In the genomic region with DNA sequence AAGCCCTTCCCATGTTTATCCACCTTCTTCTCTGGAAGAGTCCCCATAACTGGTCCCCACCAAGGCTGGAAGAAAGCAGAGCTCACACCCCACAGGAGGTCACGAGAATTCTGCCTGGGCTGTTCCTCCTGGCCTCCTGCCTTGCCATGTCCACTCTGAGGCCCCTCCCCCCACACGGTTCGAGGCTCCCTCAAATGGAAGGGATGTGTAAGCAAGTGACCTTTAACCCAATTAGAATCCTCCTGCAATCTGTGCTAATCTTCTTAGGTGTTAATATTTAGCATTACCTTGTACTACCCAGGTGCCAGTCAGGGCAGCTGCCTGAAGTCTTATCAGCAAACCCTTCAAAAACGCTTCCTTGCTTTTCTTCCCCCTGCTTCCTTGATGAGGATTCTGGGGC, we compare ENCODE assay signal across 16 cellular contexts. TPM values are rescaled to one million over a fixed set of nuclear protein-coding genes. Genes with fewer than 3 reads are reported as not detected.
A peak's percentile ranks its signal among the peaks of the same experiment; 100 is the strongest.
DNase-seq lines count a peak whose midpoint lies in the region; ATAC-seq, FAIRE-seq and TF ChIP-seq lines count a peak whose summit lies in the region.
"Had no signal": no experiment of that assay in that cellular context is flagged by ENCODE, and none has a peak within 500 bp of the region (broad histone marks: within the 10 kb centered on the region; RNA-seq: fewer than 3 reads in every experiment).

No MANE protein-coding gene starts in this region.

- no peak for FAIRE-seq in K562 (lab: Jason Lieb, UNC)
- FAIRE-seq: GM12878, GM18507, H1 had no signal

- no TSS peak for BruUV-seq in K562 (replicated peaks; lab: Mats Ljungman, UMichigan)

- H3K27me3 ChIP-seq in K562 (ENCODE audit: control insufficient read depth in 2 of 2, insufficient read depth in 2 of 2, low read length in 2 of 2) = peaks cover 26 to 41% of the 10 kb centered on the region in 2 experiments
- no peaks in the 10 kb centered on the region for H3K27me3 ChIP-seq in esophagus muscularis mucosa
- H3K27me3 ChIP-seq: BLaER1 treated with 17β-estradiol and CSF1 and Interleukin-3, amounts not matched to agents 10 nM and 100 nM had no signal

- H3K4me3 ChIP-seq in K562 (no peak overlapping the region), esophagus muscularis mucosa (no peak overlapping the region)
- H3K4me3 ChIP-seq: BLaER1 treated with 17β-estradiol and CSF1 and Interleukin-3, amounts not matched to agents 10 nM and 100 nM; GM12878 had no signal

- intact Hi-C loops in K562 (cut with micrococcal nuclease) = no loop called here
- intact Hi-C loops in esophagus muscularis mucosa (cut with DNase I) = no loop called here

- no peaks in the 10 kb centered on the region for H3K9me1 ChIP-seq in K562 (ENCODE audit: control insufficient read depth, insufficient read depth, low read length)

- no peak overlapping the region for H2AFZ ChIP-seq in K562 (ENCODE audit: low read depth, low read length)

- H3K79me2 ChIP-seq in K562 (ENCODE audit: control insufficient read depth, insufficient read depth, low read length) = no peaks in the 10 kb centered on the region

- H3K27ac ChIP-seq in K562 (ENCODE audit: extremely low read depth, low read depth, low read length) (no peak overlapping the region), esophagus muscularis mucosa (replicated peaks in 1 of 4) (no peak overlapping the region)
- H3K27ac ChIP-seq: BLaER1 treated with 17β-estradiol and CSF1 and Interleukin-3, amounts not matched to agents 10 nM and 100 nM had no signal

- TF ChIP-seq EP300 in K562 (IDR thresholded peaks at IDR 0.05; ENCODE audit: low read length) (no peak), esophagus muscularis mucosa (IDR thresholded peaks at IDR 0.05) (no peak)

- no peak overlapping the region for H3K4me2 ChIP-seq in K562 (ENCODE audit: insufficient read depth, low read length)
- H3K4me2 ChIP-seq: BLaER1 treated with 17β-estradiol and CSF1 and Interleukin-3, amounts not matched to agents 10 nM and 100 nM had no signal

- POLR2A ChIA-PET in K562 (lab: Yijun Ruan, JAX) = interaction anchor here (0.8 kb wide), 1 partner anchor 24 kb away, joined by 4 read pairs; no protein-coding TSS in a partner anchor

- H3K4me1 Mint-ChIP-seq in osteocyte (ENCODE audit: unreplicated experiment) = no peaks in the 10 kb centered on the region
- H3K4me1 Mint-ChIP-seq: CD4-positive, CD25-positive, alpha-beta regulatory T cell had no signal

- TF ChIP-seq RAD21 in K562 (CRISPR knock-in tag; conservative IDR thresholded peaks at IDR 0.05 in 1 of 2, IDR thresholded peaks at IDR 0.05 in 1 of 2) = no peak

- ATAC-seq in K562 (no peak), HG03196 (IDR thresholded peaks at IDR 0.05; ENCODE audit: unreplicated experiment) (no peak)
- ATAC-seq: GM12878, HCT116 had no signal

- no peaks in the 10 kb centered on the region for H4K20me1 ChIP-seq in K562 (replicated peaks; ENCODE audit: control insufficient read depth, insufficient read depth, low read length)
- H4K20me1 ChIP-seq: BLaER1 treated with 17β-estradiol and CSF1 and Interleukin-3, amounts not matched to agents 10 nM and 100 nM had no signal

- in situ Hi-C loops in K562 (cut with MboI) = no loop called here

- DNase-seq in NCI-H82 (lab: John Stamatoyannopoulos, UW) (peak; percentile 72), K562 (ENCODE audit: extremely low read depth in 1 of 4, low spot score in 3 of 4) (no peak), esophagus muscularis mucosa (ENCODE audit: extremely low spot score) (peak; percentile 66), osteocyte (ENCODE audit: extremely low spot score, unreplicated experiment) (peak; percentile 67), NCI-H1048 (lab: John Stamatoyannopoulos, UW) (no peak), amniotic stem cell (lab: John Stamatoyannopoulos, UW) (no peak)
- DNase-seq in central memory CD4-positive, alpha-beta T cell = no peak
- DNase-seq: ACHN; CD4-positive, CD25-positive, alpha-beta regulatory T cell; DMS53 had no signal

- H3K36me3 ChIP-seq in K562 (ENCODE audit: control insufficient read depth, insufficient read depth, low read length) (no peaks in the 10 kb centered on the region), esophagus muscularis mucosa (no peaks in the 10 kb centered on the region)
- H3K36me3 ChIP-seq: BLaER1 treated with 17β-estradiol and CSF1 and Interleukin-3, amounts not matched to agents 10 nM and 100 nM had no signal

- no peaks in the 10 kb centered on the region for H3K27me3 Mint-ChIP-seq in osteocyte (ENCODE audit: unreplicated experiment)

- H3K9ac ChIP-seq in K562 (ENCODE audit: insufficient read depth in 1 of 2, low read depth in 2 of 2, low read length in 2 of 2) = no peak overlapping the region
- H3K9ac ChIP-seq: BLaER1 treated with 17β-estradiol and CSF1 and Interleukin-3, amounts not matched to agents 10 nM and 100 nM had no signal

- CTCF ChIA-PET in K562 (lab: Yijun Ruan, JAX; ENCODE audit: low intra/inter-chr PET ratio) = no interaction called here

- no peak for TF ChIP-seq POLR2A in K562 (conservative IDR thresholded peaks at IDR 0.05)
- no peak for TF ChIP-seq POLR2A in esophagus muscularis mucosa (IDR thresholded peaks at IDR 0.05; ENCODE audit: low read depth)

- H3K36me3 Mint-ChIP-seq in osteocyte (ENCODE audit: unreplicated experiment) = no peaks in the 10 kb centered on the region
- H3K36me3 Mint-ChIP-seq: CD4-positive, CD25-positive, alpha-beta regulatory T cell had no signal

- TF ChIP-seq CTCF in K562 (IDR thresholded peaks at IDR 0.05 in 2 of 3, conservative IDR thresholded peaks at IDR 0.05 in 1 of 3; ENCODE audit: insufficient read depth in 2 of 3, low read depth in 1 of 3, low read length in 3 of 3) (no peak), esophagus muscularis mucosa (IDR thresholded peaks at IDR 0.05) (no peak), osteocyte (IDR thresholded peaks at IDR 0.05) (no peak)

- H3K4me3 Mint-ChIP-seq in osteocyte (ENCODE audit: unreplicated experiment) = no peak overlapping the region
- H3K4me3 Mint-ChIP-seq: CD4-positive, CD25-positive, alpha-beta regulatory T cell had no signal

- H3K4me1 ChIP-seq in K562 (replicated peaks in 1 of 2; ENCODE audit: control insufficient read depth in 2 of 2, insufficient read depth in 2 of 2, low read length in 2 of 2) (no peaks in the 10 kb centered on the region), esophagus muscularis mucosa (no peaks in the 10 kb centered on the region)

- WGBS in K562 (ENCODE audit: insufficient coverage, low coverage, missing lambda C conversion rate) = 0% methylated on average over 4 of the region's 4 CpGs
- whole genome bisulfite sequencing in esophagus muscularis mucosa = 73% methylated on average over 4 of the region's 4 CpGs

- H3K27ac Mint-ChIP-seq in osteocyte (ENCODE audit: unreplicated experiment) = no peak overlapping the region
- H3K27ac Mint-ChIP-seq: CD4-positive, CD25-positive, alpha-beta regulatory T cell had no signal

- no peaks in the 10 kb centered on the region for H3K9me3 Mint-ChIP-seq in osteocyte (ENCODE audit: unreplicated experiment)

- H3K9me3 ChIP-seq in K562 (replicated peaks; ENCODE audit: control insufficient read depth, insufficient read depth, low read depth, low read length) = no peaks in the 10 kb centered on the region
- no peaks in the 10 kb centered on the region for H3K9me3 ChIP-seq in esophagus muscularis mucosa

TF ChIP-seq in K562, 482 proteins besides CTCF, POLR2A, EP300 and RAD21:
- no peak for TF ChIP-seq FOXM1 (IDR thresholded peaks at IDR 0.05; ENCODE audit: low read depth)
- no peak for TF ChIP-seq FOXM1 (CRISPR knock-in tag; IDR thresholded peaks at IDR 0.05; ENCODE audit: low read depth)
- no peak for TF ChIP-seq NR2C1 (IDR thresholded peaks at IDR 0.05)
- peak; percentile 39; the same call in 1 of the 2 replicates for TF ChIP-seq NR2C1 (tag; IDR thresholded peaks at IDR 0.05)

RNA-seq across cellular contexts. Expression of gene DYNC1LI1, which starts 32.4 kb away (rescaled TPM):
- 31.8 and 78.8 TPM in 2 replicates for total RNA-seq in K562 (2011; cell fraction: chromatin; rRNA removed; ENCODE audit: low replicate concordance)
- total RNA-seq in K562 (2011; cell fraction: nucleolus; rRNA removed) = 39.7 and 41.7 TPM in 2 replicates
- total RNA-seq in K562 (2011; cell fraction: nucleoplasm; rRNA removed) = 50.8 and 61.4 TPM in 2 replicates
- total RNA-seq in K562 (2014; rRNA removed) (61.3 and 61.6 TPM in 2 replicates), K562 (2014; rRNA removed; fragmentation: Illumina TruSeq; extraction: Trizol) (78.1 and 101 TPM in 2 replicates), K562 (2015; rRNA removed; fragmentation: Illumina TruSeq; extraction: Trizol) (66.8 and 70.2 TPM in 2 replicates), K562 (2021) (61.8 and 63.0 TPM in 2 replicates), esophagus muscularis mucosa (10 to 100 TPM; 30.0 to 38.2 (median 32.5) TPM), osteocyte (58.8 and 64.3 TPM in 2 replicates)
- polyA plus RNA-seq in K562 (2011; rRNA removed) (42.5 and 85.4 TPM in 2 replicates), K562 (2014; fragmentation: Illumina TruSeq; extraction: Trizol) (60.7 and 66.9 TPM in 2 replicates), K562 (2014; fragmentation: Nextera tagmentation; extraction: Ambion mirVana) (10 to 100 TPM; 21.0 to 26.0 TPM), K562 (2014; rRNA removed) (54.8 and 59.5 TPM in 2 replicates)
- 18.3 and 20.7 TPM in 2 replicates for polyA plus RNA-seq in K562 (2011; cell fraction: cytosol; rRNA removed)
- 15.0 and 15.5 TPM in 2 replicates for polyA plus RNA-seq in K562 (2011; cell fraction: nucleus; rRNA removed)
- polyA plus RNA-seq in K562 (2012) = 40.5 and 70.9 TPM in 2 replicates
- polyA minus RNA-seq in K562 (2011; rRNA and poly(A)+ RNA removed) = 61.2 and 78.5 TPM in 2 replicates
- 19.2 and 34.3 TPM in 2 replicates for polyA minus RNA-seq in K562 (2011; cell fraction: cytosol; rRNA and poly(A)+ RNA removed)
- 39.3 and 54.0 TPM in 2 replicates for polyA minus RNA-seq in K562 (2011; cell fraction: nucleus; rRNA and poly(A)+ RNA removed)

Comparison
In these comparisons a context has a peak if more than half of its experiments do, and no peak if none do; other contexts are left out.
1. DNase-seq: peak in NCI-H82 (single experiment), esophagus muscularis mucosa (single experiment) and osteocyte (single experiment); none in K562 (0 of 4), central memory CD4-positive, alpha-beta T cell (single experiment), NCI-H1048 (single experiment) and amniotic stem cell (single experiment).